Comparison of ENCODE assay signal across 8 cellular contexts in genomic region chr3:196186661-196187573, GRCh38. TPM values are rescaled to one million over a fixed set of nuclear protein-coding genes. Genes with fewer than 3 reads are reported as not detected.
DNase-seq lines count a peak whose midpoint lies in the region; ATAC-seq, FAIRE-seq and TF ChIP-seq lines count a peak whose summit lies in the region.

No MANE protein-coding gene starts in this region.

- peak overlapping the region; percentile 63 for H3K27ac ChIP-seq in CD4-positive, alpha-beta memory T cell (ENCODE audit: low read depth, low read length)
- H3K27ac ChIP-seq in layer of hippocampus (ENCODE audit: low read depth, low read length) = peak overlapping the region; percentile 70

- intact Hi-C loops in CD4-positive, alpha-beta memory T cell (cut with micrococcal nuclease) = no loop called here

- no peaks in the 10 kb centered on the region for H3K9me3 Mint-ChIP-seq in CD4-positive, alpha-beta memory T cell
- no peaks in the 10 kb centered on the region for H3K9me3 Mint-ChIP-seq in WTC11

- H3K4me3 Mint-ChIP-seq in CD4-positive, alpha-beta memory T cell = peak overlapping the region; percentile 28 to 89 (median 72)
- peak overlapping the region; percentile 34 for H3K4me3 Mint-ChIP-seq in WTC11

- peak overlapping the region; percentile 62 to 96 (median 92) for H3K27ac Mint-ChIP-seq in CD4-positive, alpha-beta memory T cell
- H3K27ac Mint-ChIP-seq in WTC11 = peak overlapping the region; percentile 41

- H3K27me3 Mint-ChIP-seq in CD4-positive, alpha-beta memory T cell = no peaks in the 10 kb centered on the region
- H3K27me3 Mint-ChIP-seq in WTC11 (ENCODE audit: low read depth) = no peaks in the 10 kb centered on the region

- peaks cover 18 to 46% (median 30%) of the 10 kb centered on the region in 4 donors for H3K4me1 Mint-ChIP-seq in CD4-positive, alpha-beta memory T cell
- H3K4me1 Mint-ChIP-seq in WTC11 = peaks cover 10% of the 10 kb centered on the region

- no peaks in the 10 kb centered on the region for H3K36me3 ChIP-seq in CD4-positive, alpha-beta memory T cell (ENCODE audit: insufficient read depth, low read length)

- peaks cover 44% of the 10 kb centered on the region for H3K4me1 ChIP-seq in CD4-positive, alpha-beta memory T cell (ENCODE audit: insufficient read depth, low read length)

- H3K9me3 ChIP-seq in CD4-positive, alpha-beta memory T cell (ENCODE audit: control insufficient read depth in 1 of 2, low read length in 2 of 2) = no peaks in the 10 kb centered on the region

- POLR2A ChIA-PET in CD4-positive, alpha-beta memory T cell (lab: Charles Lee; ENCODE audit: partially characterized antibody) = interaction anchor here (0.5 to 4.8 kb wide), 3 partner anchors 9 to 114 kb away, joined by 3 to 26 read pairs (median 4); no protein-coding TSS in a partner anchor
- POLR2A ChIA-PET in WTC11 (lab: Charles Lee) = interaction anchor here (0.5 kb wide), 1 partner anchor 172 kb away, joined by 3 read pairs; no protein-coding TSS in a partner anchor

- TF ChIP-seq CTCF in WTC11 (IDR thresholded peaks at IDR 0.05) = no peak

- peak; percentile 95 for ATAC-seq in WTC11
- ATAC-seq in esophagus mucosa = no peak
- ATAC-seq in GM19452 (IDR thresholded peaks at IDR 0.05; ENCODE audit: unreplicated experiment) = no peak

- CTCF ChIA-PET in CD4-positive, alpha-beta memory T cell (lab: Charles Lee; ENCODE audit: partially characterized antibody) = interaction anchor here (2.8 to 4.3 kb wide), 2 partner anchors 10 to 114 kb away, joined by 11 to 30 read pairs; no protein-coding TSS in a partner anchor
- CTCF ChIA-PET in WTC11 (lab: Charles Lee) = interaction anchor here (0.5 to 3.2 kb wide), 10 partner anchors 9 to 336 kb away, joined by 3 to 26 read pairs (median 3); no protein-coding TSS in a partner anchor

- peak; percentile 59 for FAIRE-seq in GM19239 (lab: Jason Lieb, UNC)

- H3K27me3 ChIP-seq in CD4-positive, alpha-beta memory T cell (ENCODE audit: insufficient read depth, low read length) = no peaks in the 10 kb centered on the region
- no peaks in the 10 kb centered on the region for H3K27me3 ChIP-seq in layer of hippocampus (ENCODE audit: control insufficient read depth, insufficient read depth, low read length)

- in situ Hi-C loops in KBM-7 (cut with MboI; ENCODE audit: low pct_unique_long_range_greater_than_20kb, low sequenced_read_pairs) = no loop called here

- DNase-seq in CD4-positive, alpha-beta memory T cell = peak in 1 of 5 donors; percentile 59
- DNase-seq in GM19239 (ENCODE audit: insufficient read length, low spot score) (no peak), KBM-7 (peak; percentile 76), WTC11 (ENCODE audit: low spot score) (peak; percentile 70), LoVo (ENCODE audit: low spot score) (no peak)

- H3K4me3 ChIP-seq in CD4-positive, alpha-beta memory T cell (ENCODE audit: low read length in 2 of 2) = no peak overlapping the region

- H3K36me3 Mint-ChIP-seq in CD4-positive, alpha-beta memory T cell = no peaks in the 10 kb centered on the region
- no peaks in the 10 kb centered on the region for H3K36me3 Mint-ChIP-seq in WTC11

TF ChIP-seq in WTC11, 78 proteins besides CTCF, POLR2A, EP300 and RAD21:
- TF ChIP-seq ATF1 (CRISPR knock-in tag; IDR thresholded peaks at IDR 0.05) (0 out of 2 replicates have a peak, but pooled peaks have one; percentile 28), CREM (CRISPR knock-in tag; IDR thresholded peaks at IDR 0.05) (0 out of 2 replicates have a peak, but pooled peaks have one; percentile 17), TEAD1 (CRISPR knock-in tag; IDR thresholded peaks at IDR 0.05) (peak; percentile 27; the same call in 1 of the 2 replicates), NR1H2 (CRISPR knock-in tag; IDR thresholded peaks at IDR 0.05) (no peak), ZNF232 (CRISPR knock-in tag; IDR thresholded peaks at IDR 0.05) (peak; percentile 84), ELF4 (CRISPR knock-in tag; IDR thresholded peaks at IDR 0.05; ENCODE audit: low read depth) (no peak)
- TF ChIP-seq, protein P1, sequence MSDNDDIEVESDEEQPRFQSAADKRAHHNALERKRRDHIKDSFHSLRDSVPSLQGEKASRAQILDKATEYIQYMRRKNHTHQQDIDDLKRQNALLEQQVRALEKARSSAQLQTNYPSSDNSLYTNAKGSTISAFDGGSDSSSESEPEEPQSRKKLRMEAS (CRISPR knock-in tag; IDR thresholded peaks at IDR 0.05) = no peak
- TF ChIP-seq, protein P2, sequence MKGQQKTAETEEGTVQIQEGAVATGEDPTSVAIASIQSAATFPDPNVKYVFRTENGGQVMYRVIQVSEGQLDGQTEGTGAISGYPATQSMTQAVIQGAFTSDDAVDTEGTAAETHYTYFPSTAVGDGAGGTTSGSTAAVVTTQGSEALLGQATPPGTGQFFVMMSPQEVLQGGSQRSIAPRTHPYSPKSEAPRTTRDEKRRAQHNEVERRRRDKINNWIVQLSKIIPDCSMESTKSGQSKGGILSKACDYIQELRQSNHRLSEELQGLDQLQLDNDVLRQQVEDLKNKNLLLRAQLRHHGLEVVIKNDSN (CRISPR knock-in tag; IDR thresholded peaks at IDR 0.05) = 0 out of 2 replicates have a peak, but pooled peaks have one; percentile 22

RNA-seq across cellular contexts. Expression of gene ZDHHC19, which starts 24.3 kb away (rescaled TPM):
- not detected for total RNA-seq in CD4-positive, alpha-beta memory T cell
- polyA plus RNA-seq in CD4-positive, alpha-beta memory T cell = not detected
- total RNA-seq in WTC11 (2021) (4.4 to 5.2 TPM (median 4.5 TPM) in 3 replicates), esophagus mucosa (not detected)

RNA-seq across cellular contexts. Expression of gene SLC51A, which starts 29.4 kb away (rescaled TPM):
- total RNA-seq in CD4-positive, alpha-beta memory T cell = not detected
- polyA plus RNA-seq in CD4-positive, alpha-beta memory T cell = 1 to 10 TPM in 1 of 2 donors, not detected in 1; 2.7 TPM
- total RNA-seq in WTC11 (2021) (6.9 to 8.4 TPM (median 7.6 TPM) in 3 replicates), esophagus mucosa (not detected)

Comparison
In these comparisons a context has a peak if more than half of its experiments do, and no peak if none do; other contexts are left out.
1. DNase-seq: peak in KBM-7 (single experiment) and WTC11 (single experiment); none in GM19239 (single experiment) and LoVo (single experiment).